8 cellular contexts compared by ENCODE assay signal in the genomic region with DNA sequence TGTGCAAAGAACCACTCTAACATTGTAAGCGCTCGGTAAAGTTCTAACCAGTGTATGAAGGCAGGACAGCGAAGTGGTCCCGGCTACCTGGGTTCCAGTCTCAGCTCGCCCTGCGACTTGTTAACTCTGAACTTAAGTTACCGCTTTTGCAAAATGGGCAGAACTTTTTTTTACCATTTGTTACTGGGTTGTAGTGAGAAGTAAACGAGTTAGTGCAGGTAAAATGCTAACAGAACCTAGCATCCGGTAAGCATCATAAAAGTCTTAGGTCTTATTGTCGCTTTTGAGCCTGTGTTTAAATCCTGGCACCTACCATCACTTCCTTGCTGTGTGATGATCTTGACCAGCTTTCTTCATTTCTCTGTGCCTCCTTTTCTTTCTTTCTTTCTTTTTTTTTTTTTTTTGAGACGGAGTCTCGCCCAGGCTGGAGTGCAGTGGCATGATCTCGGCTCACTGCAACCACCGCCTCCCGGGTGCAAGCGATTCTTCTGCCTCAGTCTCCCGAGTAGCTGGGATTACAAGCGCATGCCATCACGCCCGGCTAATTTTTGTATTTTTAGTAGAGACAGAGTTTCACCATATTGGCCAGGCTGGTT. TPM values are rescaled to one million over a fixed set of nuclear protein-coding genes. Genes with fewer than 3 reads are reported as not detected.
DNase-seq lines count a peak whose midpoint lies in the region; ATAC-seq and TF ChIP-seq lines count a peak whose summit lies in the region.

No MANE protein-coding gene starts in this region.

- intact Hi-C loops in prostate gland (cut with DNase I) = no loop called here

- no peak overlapping the region for H3K9ac ChIP-seq in fibroblast of lung (ENCODE audit: insufficient read depth, low read length)

- H3K27ac ChIP-seq in fibroblast of lung (ENCODE audit: insufficient read depth, low read length) (peak overlapping the region; percentile 75), prostate gland (peak overlapping the region; percentile 69 to 71)

- H3K4me3 ChIP-seq in fibroblast of lung (replicated peaks in 1 of 4; ENCODE audit: control extremely low read depth in 1 of 4, insufficient read depth in 1 of 4, low read depth in 3 of 4, low read length in 4 of 4) = peak overlapping the region; percentile 73 to 97 (median 86)
- H3K4me3 ChIP-seq in prostate gland = peak overlapping the region; percentile 77 to 90

- H3K4me1 ChIP-seq in fibroblast of lung (ENCODE audit: control insufficient read depth, extremely low read depth, insufficient read depth, low read length) (peaks cover 16% of the 10 kb centered on the region), prostate gland (replicated peaks) (peaks cover 11% of the 10 kb centered on the region)

- H3K9me3 ChIP-seq in fibroblast of lung (ENCODE audit: control insufficient read depth, insufficient read depth, low read depth, low read length) = no peaks in the 10 kb centered on the region
- no peaks in the 10 kb centered on the region for H3K9me3 ChIP-seq in prostate gland

- H4K20me1 ChIP-seq in fibroblast of lung (ENCODE audit: control insufficient read depth, extremely low read depth, insufficient read depth, low read length) = peaks cover 1% of the 10 kb centered on the region

- H3K27me3 ChIP-seq in fibroblast of lung (ENCODE audit: control insufficient read depth, insufficient read depth, low read length) = no peaks in the 10 kb centered on the region
- H3K27me3 ChIP-seq in prostate gland (replicated peaks; ENCODE audit: insufficient read depth) = no peaks in the 10 kb centered on the region

- TF ChIP-seq CTCF in fibroblast of lung (conservative IDR thresholded peaks at IDR 0.05 in 1 of 2, IDR thresholded peaks at IDR 0.05 in 1 of 2; ENCODE audit: low read depth in 1 of 2, low read length in 2 of 2) (no peak), prostate gland (IDR thresholded peaks at IDR 0.05) (no peak)

- peak overlapping the region; percentile 91 for H3K4me2 ChIP-seq in fibroblast of lung (ENCODE audit: extremely low read depth, insufficient read depth, low read length)

- ATAC-seq in SK-N-SH treated with all-trans-retinoic acid at 6 μM for 48 hours = peak; percentile 36
- no peak for ATAC-seq in GM21723 (IDR thresholded peaks at IDR 0.05; ENCODE audit: unreplicated experiment)
- ATAC-seq in GM21717 (IDR thresholded peaks at IDR 0.05; ENCODE audit: unreplicated experiment) = no peak

- H3K79me2 ChIP-seq in fibroblast of lung (ENCODE audit: control insufficient read depth, insufficient read depth, low read length) = peaks cover 52% of the 10 kb centered on the region

- 15% methylated on average over 20 of the region's 20 CpGs for WGBS in prostate gland

- H2AFZ ChIP-seq in fibroblast of lung (ENCODE audit: low read length) = peak overlapping the region; percentile 0

- H3K36me3 ChIP-seq in fibroblast of lung (ENCODE audit: control insufficient read depth, insufficient read depth, low read length) = peaks cover 10% of the 10 kb centered on the region
- H3K36me3 ChIP-seq in prostate gland = peaks cover 3 to 5% of the 10 kb centered on the region in 2 donors

- DNase-seq in DMS79 treated with DMSO at 0.1 percent for 48 hours (lab: John Stamatoyannopoulos, UW) = peak; percentile 61
- no peak for DNase-seq in DMS79 (lab: John Stamatoyannopoulos, UW)
- peak in 1 of 2 donors; percentile 19 for DNase-seq in fibroblast of lung (ENCODE audit: low read depth in 2 of 2)
- no peak for DNase-seq in prostate gland (ENCODE audit: low spot score)
- DNase-seq in HT-29 (ENCODE audit: low spot score) = no peak

- no peak for TF ChIP-seq POLR2A in prostate gland (IDR thresholded peaks at IDR 0.05)

TF ChIP-seq in SK-N-SH treated with all-trans-retinoic acid at 6 μM for 48 hours, 23 proteins besides CTCF, POLR2A, EP300 and RAD21:
- TF ChIP-seq ZFP3 (CRISPR knock-in tag; IDR thresholded peaks at IDR 0.05) (no peak), ZC3H10 (CRISPR knock-in tag; IDR thresholded peaks at IDR 0.05) (no peak), ARNTL (CRISPR knock-in tag; IDR thresholded peaks at IDR 0.05; ENCODE audit: borderline replicate concordance, low read depth) (no peak), SNAI2 (CRISPR knock-in tag; IDR thresholded peaks at IDR 0.05) (no peak), PPARA (CRISPR knock-in tag; IDR thresholded peaks at IDR 0.05; ENCODE audit: borderline replicate concordance) (no peak), ESRRG (CRISPR knock-in tag; IDR thresholded peaks at IDR 0.05) (no peak), BACH2 (CRISPR knock-in tag; IDR thresholded peaks at IDR 0.05; ENCODE audit: borderline replicate concordance) (no peak)
- TF ChIP-seq, protein P1, sequence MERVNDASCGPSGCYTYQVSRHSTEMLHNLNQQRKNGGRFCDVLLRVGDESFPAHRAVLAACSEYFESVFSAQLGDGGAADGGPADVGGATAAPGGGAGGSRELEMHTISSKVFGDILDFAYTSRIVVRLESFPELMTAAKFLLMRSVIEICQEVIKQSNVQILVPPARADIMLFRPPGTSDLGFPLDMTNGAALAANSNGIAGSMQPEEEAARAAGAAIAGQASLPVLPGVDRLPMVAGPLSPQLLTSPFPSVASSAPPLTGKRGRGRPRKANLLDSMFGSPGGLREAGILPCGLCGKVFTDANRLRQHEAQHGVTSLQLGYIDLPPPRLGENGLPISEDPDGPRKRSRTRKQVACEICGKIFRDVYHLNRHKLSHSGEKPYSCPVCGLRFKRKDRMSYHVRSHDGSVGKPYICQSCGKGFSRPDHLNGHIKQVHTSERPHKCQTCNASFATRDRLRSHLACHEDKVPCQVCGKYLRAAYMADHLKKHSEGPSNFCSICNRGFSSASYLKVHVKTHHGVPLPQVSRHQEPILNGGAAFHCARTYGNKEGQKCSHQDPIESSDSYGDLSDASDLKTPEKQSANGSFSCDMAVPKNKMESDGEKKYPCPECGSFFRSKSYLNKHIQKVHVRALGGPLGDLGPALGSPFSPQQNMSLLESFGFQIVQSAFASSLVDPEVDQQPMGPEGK (CRISPR knock-in tag; IDR thresholded peaks at IDR 0.05; ENCODE audit: borderline replicate concordance) = no peak
- TF ChIP-seq, protein P2, sequence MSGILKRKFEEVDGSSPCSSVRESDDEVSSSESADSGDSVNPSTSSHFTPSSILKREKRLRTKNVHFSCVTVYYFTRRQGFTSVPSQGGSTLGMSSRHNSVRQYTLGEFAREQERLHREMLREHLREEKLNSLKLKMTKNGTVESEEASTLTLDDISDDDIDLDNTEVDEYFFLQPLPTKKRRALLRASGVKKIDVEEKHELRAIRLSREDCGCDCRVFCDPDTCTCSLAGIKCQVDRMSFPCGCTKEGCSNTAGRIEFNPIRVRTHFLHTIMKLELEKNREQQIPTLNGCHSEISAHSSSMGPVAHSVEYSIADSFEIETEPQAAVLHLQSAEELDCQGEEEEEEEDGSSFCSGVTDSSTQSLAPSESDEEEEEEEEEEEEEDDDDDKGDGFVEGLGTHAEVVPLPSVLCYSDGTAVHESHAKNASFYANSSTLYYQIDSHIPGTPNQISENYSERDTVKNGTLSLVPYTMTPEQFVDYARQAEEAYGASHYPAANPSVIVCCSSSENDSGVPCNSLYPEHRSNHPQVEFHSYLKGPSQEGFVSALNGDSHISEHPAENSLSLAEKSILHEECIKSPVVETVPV (CRISPR knock-in tag; IDR thresholded peaks at IDR 0.05) = no peak

RNA-seq across cellular contexts. Expression of a gene that starts 0.7 kb away (rescaled TPM):
- total RNA-seq in fibroblast of lung = 20.3 and 21.8 TPM in 2 replicates
- 12.2 and 17.9 TPM in 2 replicates for polyA plus RNA-seq in fibroblast of lung
- polyA plus RNA-seq in fibroblast of lung (2012) = 12.4 and 24.1 TPM in 2 replicates
- 24.9 and 36.2 TPM in 2 replicates for polyA minus RNA-seq in fibroblast of lung (ENCODE audit: low replicate concordance)
- total RNA-seq in prostate gland = 10 to 100 TPM; 23.3 to 55.4 TPM
- total RNA-seq in HT-29 (2014; rRNA removed; shearing (Covaris generic)) = 52.8 and 59.8 TPM in 2 replicates

RNA-seq across cellular contexts. Expression of a gene that starts 0.8 kb away (rescaled TPM):
- total RNA-seq in fibroblast of lung (24.7 and 31.9 TPM in 2 replicates), prostate gland (10 to 100 TPM; 52.4 to 91.9 TPM)
- polyA plus RNA-seq in fibroblast of lung = 33.5 and 64.7 TPM in 2 replicates
- 38.6 and 61.6 TPM in 2 replicates for polyA plus RNA-seq in fibroblast of lung (2012)
- 78.1 and 116 TPM in 2 replicates for polyA minus RNA-seq in fibroblast of lung (ENCODE audit: low replicate concordance)
- 130 and 133 TPM in 2 replicates for total RNA-seq in HT-29 (2014; rRNA removed; shearing (Covaris generic))

RNA-seq across cellular contexts. Expression of a gene that starts 14.6 kb away (rescaled TPM):
- total RNA-seq in fibroblast of lung = under 0.01 and 1.2 TPM in 2 replicates
- polyA plus RNA-seq in fibroblast of lung = 0.26 and 0.30 TPM in 2 replicates
- 0.50 and 0.96 TPM in 2 replicates for polyA plus RNA-seq in fibroblast of lung (2012)
- polyA minus RNA-seq in fibroblast of lung (ENCODE audit: low replicate concordance) = 0.22 TPM in 1 of 2 replicates, not detected in the other
- total RNA-seq in prostate gland = 10 to 100 TPM in 1 of 2 donors, 1 to 10 TPM in 1; 4.6 to 13.3 TPM
- 1.8 and 2.5 TPM in 2 replicates for total RNA-seq in HT-29 (2014; rRNA removed; shearing (Covaris generic))

RNA-seq across cellular contexts. Expression of a gene that starts 32.9 kb away (rescaled TPM):
- total RNA-seq in fibroblast of lung (69.2 and 78.1 TPM in 2 replicates), prostate gland (10 to 100 TPM; 42.5 to 48.6 TPM)
- 48.9 and 54.3 TPM in 2 replicates for polyA plus RNA-seq in fibroblast of lung
- polyA plus RNA-seq in fibroblast of lung (2012) = 61.8 and 73.6 TPM in 2 replicates
- 68.6 and 178 TPM in 2 replicates for polyA minus RNA-seq in fibroblast of lung (ENCODE audit: low replicate concordance)
- 86.0 and 102 TPM in 2 replicates for total RNA-seq in HT-29 (2014; rRNA removed; shearing (Covaris generic))

RNA-seq across cellular contexts. Expression of a gene that starts 32.9 kb away (rescaled TPM):
- total RNA-seq in fibroblast of lung = 21.1 and 26.4 TPM in 2 replicates
- 16.5 and 99.6 TPM in 2 replicates for polyA plus RNA-seq in fibroblast of lung
- polyA plus RNA-seq in fibroblast of lung (2012) = 30.8 and 154 TPM in 2 replicates
- polyA minus RNA-seq in fibroblast of lung (ENCODE audit: low replicate concordance) = 9.2 and 22.2 TPM in 2 replicates
- total RNA-seq in prostate gland = 10 to 100 TPM; 34.7 to 75.7 TPM
- 144 and 159 TPM in 2 replicates for total RNA-seq in HT-29 (2014; rRNA removed; shearing (Covaris generic))
